Comparison of ENCODE assay signal across 16 cellular contexts in genomic region chr11:22778642-22779041, GRCh38. TPM values are rescaled to one million over a fixed set of nuclear protein-coding genes. Genes with fewer than 3 reads are reported as not detected.
DNase-seq lines count a peak whose midpoint lies in the region; ATAC-seq and TF ChIP-seq lines count a peak whose summit lies in the region.
"Had no signal": no experiment of that assay in that cellular context is flagged by ENCODE, and none has a peak within 500 bp of the region (broad histone marks: within the 10 kb centered on the region; RNA-seq: fewer than 3 reads in every experiment).

No MANE protein-coding gene starts in this region.

- H3K27ac ChIP-seq in C4-2B: no peak overlapping the region
- H3K27ac ChIP-seq: BLaER1, psoas muscle had no signal

- no peak overlapping the region for H3K4me3 ChIP-seq in Jurkat, Clone E6-1 (ENCODE audit: low read length)
- H3K4me3 ChIP-seq: BLaER1, lung, psoas muscle had no signal

- TF ChIP-seq CTCF in C4-2B (conservative IDR thresholded peaks at IDR 0.05): peak; percentile 35
- TF ChIP-seq CTCF in omental fat pad (IDR thresholded peaks at IDR 0.05): no peak

- ATAC-seq in GM19328 (IDR thresholded peaks at IDR 0.05; ENCODE audit: unreplicated experiment): no peak
- no peak for ATAC-seq in omental fat pad (ENCODE audit: low FRiP score)
- ATAC-seq: psoas muscle had no signal

- peak; percentile 11 for DNase-seq in Jurkat, Clone E6-1 (ENCODE audit: low read depth, low spot score)
- DNase-seq in RKO (ENCODE audit: low spot score) (peak; percentile 16), iPS-NIHi7 (ENCODE audit: extremely low spot score) (peak; percentile 7), nucleus accumbens (lab: John Stamatoyannopoulos, UW) (no peak), omental fat pad (ENCODE audit: low spot score) (no peak)
- no peak for DNase-seq in activated naive CD4-positive, alpha-beta T cell (lab: John Stamatoyannopoulos, UW)
- DNase-seq: activated CD4-positive, alpha-beta T cell treated with anti-CD3 and anti-CD28 coated beads for 48 hours; activated naive CD4-positive, alpha-beta T cell treated with anti-CD3 and anti-CD28 coated beads, Interleukin-2, amount 50 U/mL, for 16 hours; cortex of kidney; glutamatergic neuron; HCEC 1CT; psoas muscle had no signal

RNA-seq across cellular contexts. Expression of gene SVIP, which starts 51.0 kb away (rescaled TPM):
- polyA plus RNA-seq in Jurkat, Clone E6-1 (2012; ENCODE audit: insufficient read depth, insufficient read length): 48.8 TPM
- 10 to 100 TPM in 1 of 4 donors, 1 to 10 TPM in 3; 4.2 to 14.7 (median 5.3) TPM for total RNA-seq in omental fat pad

Comparison
In these comparisons a context has a peak if more than half of its experiments do, and no peak if none do; other contexts are left out.
1. DNase-seq: peak in Jurkat, Clone E6-1 (single experiment), RKO (single experiment) and iPS-NIHi7 (single experiment); none in activated naive CD4-positive, alpha-beta T cell (0 of 4), nucleus accumbens (0 of 56) and omental fat pad (single experiment).